In the genomic region with DNA sequence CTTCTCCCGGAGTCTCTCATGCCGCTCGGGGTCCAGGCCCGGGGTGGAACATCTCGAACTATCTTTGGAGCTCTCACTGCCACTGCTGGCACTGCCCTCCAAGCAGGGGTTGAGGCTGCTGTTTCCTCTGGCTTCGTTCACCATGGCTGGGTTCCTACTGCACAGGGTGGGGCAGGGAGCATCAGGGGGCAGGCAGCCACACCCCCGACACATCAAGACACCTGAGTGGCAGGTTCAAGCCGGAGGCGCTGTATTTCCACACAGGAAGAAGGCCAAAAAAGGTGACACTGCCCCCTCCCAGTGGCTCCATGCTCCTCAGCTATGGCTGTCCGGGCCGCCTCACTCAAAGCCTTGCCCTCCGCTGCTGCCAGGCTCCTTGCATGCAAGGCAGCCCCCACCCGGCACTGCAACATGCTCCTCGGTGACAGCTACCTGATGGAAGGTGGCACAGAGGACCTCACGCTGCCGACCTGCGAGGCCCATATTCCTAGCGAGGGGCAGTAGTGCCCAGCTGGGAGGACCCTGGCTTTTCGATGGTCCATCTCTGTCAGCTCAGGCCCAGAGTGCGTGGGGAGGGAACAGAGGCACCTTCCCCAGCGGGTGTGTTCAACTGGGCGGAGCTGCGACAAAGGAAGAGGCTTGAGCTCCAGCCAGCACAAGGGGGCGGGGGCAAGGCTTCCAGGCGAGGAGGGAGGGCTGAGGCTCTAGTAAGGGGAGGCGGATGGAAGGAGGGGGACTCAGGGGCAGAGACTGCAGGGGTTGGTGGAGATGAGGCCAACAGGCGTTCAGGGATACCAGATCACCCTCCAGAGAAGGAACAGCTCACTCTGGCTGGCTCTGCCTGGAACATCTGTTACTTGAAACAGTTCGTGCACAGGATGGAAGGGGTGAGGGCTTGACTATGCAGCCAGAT, we compare ENCODE assay signal across 1 cellular context.
A peak's percentile ranks its signal among the peaks of the same experiment; 100 is the strongest.
TF ChIP-seq lines count a peak whose summit lies in the region.

No MANE protein-coding gene starts in this region.

TF ChIP-seq in K562, 482 proteins besides CTCF, POLR2A, EP300 and RAD21 (continued from another document and continues in another):
- TF ChIP-seq, protein P1, sequence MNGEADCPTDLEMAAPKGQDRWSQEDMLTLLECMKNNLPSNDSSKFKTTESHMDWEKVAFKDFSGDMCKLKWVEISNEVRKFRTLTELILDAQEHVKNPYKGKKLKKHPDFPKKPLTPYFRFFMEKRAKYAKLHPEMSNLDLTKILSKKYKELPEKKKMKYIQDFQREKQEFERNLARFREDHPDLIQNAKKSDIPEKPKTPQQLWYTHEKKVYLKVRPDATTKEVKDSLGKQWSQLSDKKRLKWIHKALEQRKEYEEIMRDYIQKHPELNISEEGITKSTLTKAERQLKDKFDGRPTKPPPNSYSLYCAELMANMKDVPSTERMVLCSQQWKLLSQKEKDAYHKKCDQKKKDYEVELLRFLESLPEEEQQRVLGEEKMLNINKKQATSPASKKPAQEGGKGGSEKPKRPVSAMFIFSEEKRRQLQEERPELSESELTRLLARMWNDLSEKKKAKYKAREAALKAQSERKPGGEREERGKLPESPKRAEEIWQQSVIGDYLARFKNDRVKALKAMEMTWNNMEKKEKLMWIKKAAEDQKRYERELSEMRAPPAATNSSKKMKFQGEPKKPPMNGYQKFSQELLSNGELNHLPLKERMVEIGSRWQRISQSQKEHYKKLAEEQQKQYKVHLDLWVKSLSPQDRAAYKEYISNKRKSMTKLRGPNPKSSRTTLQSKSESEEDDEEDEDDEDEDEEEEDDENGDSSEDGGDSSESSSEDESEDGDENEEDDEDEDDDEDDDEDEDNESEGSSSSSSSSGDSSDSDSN (IDR thresholded peaks at IDR 0.05; ENCODE audit: borderline replicate concordance in 1 of 2, low read depth in 2 of 2, low read length in 2 of 2), result peak; percentile 62 to 78; a peak in 1 of 4 replicates
- TF ChIP-seq, protein P2, sequence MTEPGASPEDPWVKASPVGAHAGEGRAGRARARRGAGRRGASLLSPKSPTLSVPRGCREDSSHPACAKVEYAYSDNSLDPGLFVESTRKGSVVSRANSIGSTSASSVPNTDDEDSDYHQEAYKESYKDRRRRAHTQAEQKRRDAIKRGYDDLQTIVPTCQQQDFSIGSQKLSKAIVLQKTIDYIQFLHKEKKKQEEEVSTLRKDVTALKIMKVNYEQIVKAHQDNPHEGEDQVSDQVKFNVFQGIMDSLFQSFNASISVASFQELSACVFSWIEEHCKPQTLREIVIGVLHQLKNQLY (CRISPR knock-in tag; conservative IDR thresholded peaks at IDR 0.05), result peak in 1 of 2 experiments; percentile 16; a peak in 1 of 4 replicates
- TF ChIP-seq, protein P3, sequence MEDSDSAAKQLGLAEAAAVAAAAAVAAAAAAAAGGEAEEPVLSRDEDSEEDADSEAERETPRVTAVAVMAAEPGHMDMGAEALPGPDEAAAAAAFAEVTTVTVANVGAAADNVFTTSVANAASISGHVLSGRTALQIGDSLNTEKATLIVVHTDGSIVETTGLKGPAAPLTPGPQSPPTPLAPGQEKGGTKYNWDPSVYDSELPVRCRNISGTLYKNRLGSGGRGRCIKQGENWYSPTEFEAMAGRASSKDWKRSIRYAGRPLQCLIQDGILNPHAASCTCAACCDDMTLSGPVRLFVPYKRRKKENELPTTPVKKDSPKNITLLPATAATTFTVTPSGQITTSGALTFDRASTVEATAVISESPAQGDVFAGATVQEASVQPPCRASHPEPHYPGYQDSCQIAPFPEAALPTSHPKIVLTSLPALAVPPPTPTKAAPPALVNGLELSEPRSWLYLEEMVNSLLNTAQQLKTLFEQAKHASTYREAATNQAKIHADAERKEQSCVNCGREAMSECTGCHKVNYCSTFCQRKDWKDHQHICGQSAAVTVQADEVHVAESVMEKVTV (CRISPR knock-in tag; IDR thresholded peaks at IDR 0.05), result no peak
- TF ChIP-seq, protein P4, sequence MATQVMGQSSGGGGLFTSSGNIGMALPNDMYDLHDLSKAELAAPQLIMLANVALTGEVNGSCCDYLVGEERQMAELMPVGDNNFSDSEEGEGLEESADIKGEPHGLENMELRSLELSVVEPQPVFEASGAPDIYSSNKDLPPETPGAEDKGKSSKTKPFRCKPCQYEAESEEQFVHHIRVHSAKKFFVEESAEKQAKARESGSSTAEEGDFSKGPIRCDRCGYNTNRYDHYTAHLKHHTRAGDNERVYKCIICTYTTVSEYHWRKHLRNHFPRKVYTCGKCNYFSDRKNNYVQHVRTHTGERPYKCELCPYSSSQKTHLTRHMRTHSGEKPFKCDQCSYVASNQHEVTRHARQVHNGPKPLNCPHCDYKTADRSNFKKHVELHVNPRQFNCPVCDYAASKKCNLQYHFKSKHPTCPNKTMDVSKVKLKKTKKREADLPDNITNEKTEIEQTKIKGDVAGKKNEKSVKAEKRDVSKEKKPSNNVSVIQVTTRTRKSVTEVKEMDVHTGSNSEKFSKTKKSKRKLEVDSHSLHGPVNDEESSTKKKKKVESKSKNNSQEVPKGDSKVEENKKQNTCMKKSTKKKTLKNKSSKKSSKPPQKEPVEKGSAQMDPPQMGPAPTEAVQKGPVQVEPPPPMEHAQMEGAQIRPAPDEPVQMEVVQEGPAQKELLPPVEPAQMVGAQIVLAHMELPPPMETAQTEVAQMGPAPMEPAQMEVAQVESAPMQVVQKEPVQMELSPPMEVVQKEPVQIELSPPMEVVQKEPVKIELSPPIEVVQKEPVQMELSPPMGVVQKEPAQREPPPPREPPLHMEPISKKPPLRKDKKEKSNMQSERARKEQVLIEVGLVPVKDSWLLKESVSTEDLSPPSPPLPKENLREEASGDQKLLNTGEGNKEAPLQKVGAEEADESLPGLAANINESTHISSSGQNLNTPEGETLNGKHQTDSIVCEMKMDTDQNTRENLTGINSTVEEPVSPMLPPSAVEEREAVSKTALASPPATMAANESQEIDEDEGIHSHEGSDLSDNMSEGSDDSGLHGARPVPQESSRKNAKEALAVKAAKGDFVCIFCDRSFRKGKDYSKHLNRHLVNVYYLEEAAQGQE (CRISPR knock-in tag; IDR thresholded peaks at IDR 0.05; ENCODE audit: low read depth), result 0 out of 2 replicates have a peak, but pooled peaks have one; percentile 36
- 0 out of 2 replicates have a peak, but pooled peaks have one; percentile 23 for TF ChIP-seq ARID2 (IDR thresholded peaks at IDR 0.05)
- no peak for TF ChIP-seq LARP7 (IDR thresholded peaks at IDR 0.05)
- peak; percentile 89 for TF ChIP-seq RBFOX2 (IDR thresholded peaks at IDR 0.05; ENCODE audit: low read depth, low read length)
- TF ChIP-seq, protein P5, sequence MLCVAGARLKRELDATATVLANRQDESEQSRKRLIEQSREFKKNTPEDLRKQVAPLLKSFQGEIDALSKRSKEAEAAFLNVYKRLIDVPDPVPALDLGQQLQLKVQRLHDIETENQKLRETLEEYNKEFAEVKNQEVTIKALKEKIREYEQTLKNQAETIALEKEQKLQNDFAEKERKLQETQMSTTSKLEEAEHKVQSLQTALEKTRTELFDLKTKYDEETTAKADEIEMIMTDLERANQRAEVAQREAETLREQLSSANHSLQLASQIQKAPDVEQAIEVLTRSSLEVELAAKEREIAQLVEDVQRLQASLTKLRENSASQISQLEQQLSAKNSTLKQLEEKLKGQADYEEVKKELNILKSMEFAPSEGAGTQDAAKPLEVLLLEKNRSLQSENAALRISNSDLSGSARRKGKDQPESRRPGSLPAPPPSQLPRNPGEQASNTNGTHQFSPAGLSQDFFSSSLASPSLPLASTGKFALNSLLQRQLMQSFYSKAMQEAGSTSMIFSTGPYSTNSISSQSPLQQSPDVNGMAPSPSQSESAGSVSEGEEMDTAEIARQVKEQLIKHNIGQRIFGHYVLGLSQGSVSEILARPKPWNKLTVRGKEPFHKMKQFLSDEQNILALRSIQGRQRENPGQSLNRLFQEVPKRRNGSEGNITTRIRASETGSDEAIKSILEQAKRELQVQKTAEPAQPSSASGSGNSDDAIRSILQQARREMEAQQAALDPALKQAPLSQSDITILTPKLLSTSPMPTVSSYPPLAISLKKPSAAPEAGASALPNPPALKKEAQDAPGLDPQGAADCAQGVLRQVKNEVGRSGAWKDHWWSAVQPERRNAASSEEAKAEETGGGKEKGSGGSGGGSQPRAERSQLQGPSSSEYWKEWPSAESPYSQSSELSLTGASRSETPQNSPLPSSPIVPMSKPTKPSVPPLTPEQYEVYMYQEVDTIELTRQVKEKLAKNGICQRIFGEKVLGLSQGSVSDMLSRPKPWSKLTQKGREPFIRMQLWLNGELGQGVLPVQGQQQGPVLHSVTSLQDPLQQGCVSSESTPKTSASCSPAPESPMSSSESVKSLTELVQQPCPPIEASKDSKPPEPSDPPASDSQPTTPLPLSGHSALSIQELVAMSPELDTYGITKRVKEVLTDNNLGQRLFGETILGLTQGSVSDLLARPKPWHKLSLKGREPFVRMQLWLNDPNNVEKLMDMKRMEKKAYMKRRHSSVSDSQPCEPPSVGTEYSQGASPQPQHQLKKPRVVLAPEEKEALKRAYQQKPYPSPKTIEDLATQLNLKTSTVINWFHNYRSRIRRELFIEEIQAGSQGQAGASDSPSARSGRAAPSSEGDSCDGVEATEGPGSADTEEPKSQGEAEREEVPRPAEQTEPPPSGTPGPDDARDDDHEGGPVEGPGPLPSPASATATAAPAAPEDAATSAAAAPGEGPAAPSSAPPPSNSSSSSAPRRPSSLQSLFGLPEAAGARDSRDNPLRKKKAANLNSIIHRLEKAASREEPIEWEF (CRISPR knock-in tag; IDR thresholded peaks at IDR 0.05), result no peak
- TF ChIP-seq, protein P6, sequence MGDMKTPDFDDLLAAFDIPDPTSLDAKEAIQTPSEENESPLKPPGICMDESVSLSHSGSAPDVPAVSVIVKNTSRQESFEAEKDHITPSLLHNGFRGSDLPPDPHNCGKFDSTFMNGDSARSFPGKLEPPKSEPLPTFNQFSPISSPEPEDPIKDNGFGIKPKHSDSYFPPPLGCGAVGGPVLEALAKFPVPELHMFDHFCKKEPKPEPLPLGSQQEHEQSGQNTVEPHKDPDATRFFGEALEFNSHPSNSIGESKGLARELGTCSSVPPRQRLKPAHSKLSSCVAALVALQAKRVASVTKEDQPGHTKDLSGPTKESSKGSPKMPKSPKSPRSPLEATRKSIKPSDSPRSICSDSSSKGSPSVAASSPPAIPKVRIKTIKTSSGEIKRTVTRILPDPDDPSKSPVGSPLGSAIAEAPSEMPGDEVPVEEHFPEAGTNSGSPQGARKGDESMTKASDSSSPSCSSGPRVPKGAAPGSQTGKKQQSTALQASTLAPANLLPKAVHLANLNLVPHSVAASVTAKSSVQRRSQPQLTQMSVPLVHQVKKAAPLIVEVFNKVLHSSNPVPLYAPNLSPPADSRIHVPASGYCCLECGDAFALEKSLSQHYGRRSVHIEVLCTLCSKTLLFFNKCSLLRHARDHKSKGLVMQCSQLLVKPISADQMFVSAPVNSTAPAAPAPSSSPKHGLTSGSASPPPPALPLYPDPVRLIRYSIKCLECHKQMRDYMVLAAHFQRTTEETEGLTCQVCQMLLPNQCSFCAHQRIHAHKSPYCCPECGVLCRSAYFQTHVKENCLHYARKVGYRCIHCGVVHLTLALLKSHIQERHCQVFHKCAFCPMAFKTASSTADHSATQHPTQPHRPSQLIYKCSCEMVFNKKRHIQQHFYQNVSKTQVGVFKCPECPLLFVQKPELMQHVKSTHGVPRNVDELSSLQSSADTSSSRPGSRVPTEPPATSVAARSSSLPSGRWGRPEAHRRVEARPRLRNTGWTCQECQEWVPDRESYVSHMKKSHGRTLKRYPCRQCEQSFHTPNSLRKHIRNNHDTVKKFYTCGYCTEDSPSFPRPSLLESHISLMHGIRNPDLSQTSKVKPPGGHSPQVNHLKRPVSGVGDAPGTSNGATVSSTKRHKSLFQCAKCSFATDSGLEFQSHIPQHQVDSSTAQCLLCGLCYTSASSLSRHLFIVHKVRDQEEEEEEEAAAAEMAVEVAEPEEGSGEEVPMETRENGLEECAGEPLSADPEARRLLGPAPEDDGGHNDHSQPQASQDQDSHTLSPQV (IDR thresholded peaks at IDR 0.05), result no peak
- peak; percentile 92 for TF ChIP-seq HDGF (IDR thresholded peaks at IDR 0.05)
- TF ChIP-seq ZNF707 (CRISPR knock-in tag; conservative IDR thresholded peaks at IDR 0.05), result no peak
- TF ChIP-seq SNIP1 (IDR thresholded peaks at IDR 0.05; ENCODE audit: low read depth), result no peak
- no peak for TF ChIP-seq ZNF282 (CRISPR knock-in tag; IDR thresholded peaks at IDR 0.05)
- peak; percentile 76 for TF ChIP-seq ZBTB7A (IDR thresholded peaks at IDR 0.05; ENCODE audit: borderline replicate concordance, control insufficient read depth, low read depth, low read length)
- TF ChIP-seq HDAC2 (IDR thresholded peaks at IDR 0.05), result peak; percentile 72; the same call in 1 of the 2 replicates
- no peak for TF ChIP-seq GTF2A2 (tag; IDR thresholded peaks at IDR 0.05)
- TF ChIP-seq STAT5A (IDR thresholded peaks at IDR 0.05; ENCODE audit: borderline replicate concordance, low read length), result 0 out of 2 replicates have a peak, but pooled peaks have one; percentile 15
- 0 out of 4 replicates have a peak, but pooled peaks of 1 of the 2 experiments have one; percentile 23 for TF ChIP-seq ARNT (IDR thresholded peaks at IDR 0.05)
- TF ChIP-seq MYNN (IDR thresholded peaks at IDR 0.05), result peak; percentile 70
- TF ChIP-seq MYNN (CRISPR knock-in tag; IDR thresholded peaks at IDR 0.05), result no peak
- TF ChIP-seq MCM3 (IDR thresholded peaks at IDR 0.05), result no peak
- TF ChIP-seq ZNF696 (CRISPR knock-in tag; conservative IDR thresholded peaks at IDR 0.05), result no peak
- TF ChIP-seq, protein P7, sequence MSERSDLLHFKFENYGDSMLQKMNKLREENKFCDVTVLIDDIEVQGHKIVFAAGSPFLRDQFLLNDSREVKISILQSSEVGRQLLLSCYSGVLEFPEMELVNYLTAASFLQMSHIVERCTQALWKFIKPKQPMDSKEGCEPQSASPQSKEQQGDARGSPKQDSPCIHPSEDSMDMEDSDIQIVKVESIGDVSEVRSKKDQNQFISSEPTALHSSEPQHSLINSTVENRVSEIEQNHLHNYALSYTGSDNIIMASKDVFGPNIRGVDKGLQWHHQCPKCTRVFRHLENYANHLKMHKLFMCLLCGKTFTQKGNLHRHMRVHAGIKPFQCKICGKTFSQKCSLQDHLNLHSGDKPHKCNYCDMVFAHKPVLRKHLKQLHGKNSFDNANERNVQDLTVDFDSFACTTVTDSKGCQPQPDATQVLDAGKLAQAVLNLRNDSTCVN (CRISPR knock-in tag; IDR thresholded peaks at IDR 0.05), result peak; percentile 55; the same call in 1 of the 2 replicates
- 0 out of 2 replicates have a peak, but pooled peaks have one; percentile 48 for TF ChIP-seq ESRRA (IDR thresholded peaks at IDR 0.05; ENCODE audit: borderline replicate concordance, low read depth)
- TF ChIP-seq, protein P8, sequence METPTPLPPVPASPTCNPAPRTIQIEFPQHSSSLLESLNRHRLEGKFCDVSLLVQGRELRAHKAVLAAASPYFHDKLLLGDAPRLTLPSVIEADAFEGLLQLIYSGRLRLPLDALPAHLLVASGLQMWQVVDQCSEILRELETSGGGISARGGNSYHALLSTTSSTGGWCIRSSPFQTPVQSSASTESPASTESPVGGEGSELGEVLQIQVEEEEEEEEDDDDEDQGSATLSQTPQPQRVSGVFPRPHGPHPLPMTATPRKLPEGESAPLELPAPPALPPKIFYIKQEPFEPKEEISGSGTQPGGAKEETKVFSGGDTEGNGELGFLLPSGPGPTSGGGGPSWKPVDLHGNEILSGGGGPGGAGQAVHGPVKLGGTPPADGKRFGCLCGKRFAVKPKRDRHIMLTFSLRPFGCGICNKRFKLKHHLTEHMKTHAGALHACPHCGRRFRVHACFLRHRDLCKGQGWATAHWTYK (CRISPR knock-in tag; IDR thresholded peaks at IDR 0.05), result peak; percentile 77; the same call in 1 of the 2 replicates
- TF ChIP-seq, protein P9, sequence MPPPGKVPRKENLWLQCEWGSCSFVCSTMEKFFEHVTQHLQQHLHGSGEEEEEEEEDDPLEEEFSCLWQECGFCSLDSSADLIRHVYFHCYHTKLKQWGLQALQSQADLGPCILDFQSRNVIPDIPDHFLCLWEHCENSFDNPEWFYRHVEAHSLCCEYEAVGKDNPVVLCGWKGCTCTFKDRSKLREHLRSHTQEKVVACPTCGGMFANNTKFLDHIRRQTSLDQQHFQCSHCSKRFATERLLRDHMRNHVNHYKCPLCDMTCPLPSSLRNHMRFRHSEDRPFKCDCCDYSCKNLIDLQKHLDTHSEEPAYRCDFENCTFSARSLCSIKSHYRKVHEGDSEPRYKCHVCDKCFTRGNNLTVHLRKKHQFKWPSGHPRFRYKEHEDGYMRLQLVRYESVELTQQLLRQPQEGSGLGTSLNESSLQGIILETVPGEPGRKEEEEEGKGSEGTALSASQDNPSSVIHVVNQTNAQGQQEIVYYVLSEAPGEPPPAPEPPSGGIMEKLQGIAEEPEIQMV (tag; conservative IDR thresholded peaks at IDR 0.05; ENCODE audit: low read depth), result no peak
